2 cellular contexts compared by ENCODE assay signal in the genomic region with DNA sequence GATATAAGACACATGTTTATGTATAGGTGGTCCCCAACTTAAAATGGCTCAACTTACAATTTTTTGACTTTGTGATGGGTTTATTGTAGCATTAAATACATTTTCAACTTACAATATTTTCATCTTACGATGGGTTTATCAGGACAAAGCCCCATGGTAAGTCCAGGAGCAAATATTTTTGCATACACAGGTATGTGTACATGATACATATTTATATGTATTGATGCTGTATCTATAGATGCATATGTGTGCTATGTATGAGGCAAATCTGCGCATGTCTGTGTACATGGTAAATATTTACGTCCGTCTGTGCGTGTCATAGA.
TF ChIP-seq lines count a peak whose summit lies in the region.

No MANE protein-coding gene starts in this region.

TF ChIP-seq in SK-N-SH, 30 proteins besides CTCF, POLR2A, EP300 and RAD21 (continued from another document):
- no peak for TF ChIP-seq GABPA (IDR thresholded peaks at IDR 0.05; ENCODE audit: low read depth)
- TF ChIP-seq TEAD4 (IDR thresholded peaks at IDR 0.05; ENCODE audit: borderline replicate concordance, insufficient read depth), result no peak
- TF ChIP-seq POLR2AphosphoS5 (IDR thresholded peaks at IDR 0.05; ENCODE audit: low read depth, low read length), result no peak
- TF ChIP-seq ELF1 (IDR thresholded peaks at IDR 0.05), result no peak
- no peak for TF ChIP-seq MXI1 (IDR thresholded peaks at IDR 0.05; ENCODE audit: low read depth, low read length)
- TF ChIP-seq SMC3 (IDR thresholded peaks at IDR 0.05; ENCODE audit: low read depth, low read length), result no peak
- TF ChIP-seq TAF1 (IDR thresholded peaks at IDR 0.05; ENCODE audit: borderline replicate concordance, low read depth, low read length), result no peak
- no peak for TF ChIP-seq FOSL2 (IDR thresholded peaks at IDR 0.05; ENCODE audit: borderline replicate concordance, low read depth)
- TF ChIP-seq, protein P1, sequence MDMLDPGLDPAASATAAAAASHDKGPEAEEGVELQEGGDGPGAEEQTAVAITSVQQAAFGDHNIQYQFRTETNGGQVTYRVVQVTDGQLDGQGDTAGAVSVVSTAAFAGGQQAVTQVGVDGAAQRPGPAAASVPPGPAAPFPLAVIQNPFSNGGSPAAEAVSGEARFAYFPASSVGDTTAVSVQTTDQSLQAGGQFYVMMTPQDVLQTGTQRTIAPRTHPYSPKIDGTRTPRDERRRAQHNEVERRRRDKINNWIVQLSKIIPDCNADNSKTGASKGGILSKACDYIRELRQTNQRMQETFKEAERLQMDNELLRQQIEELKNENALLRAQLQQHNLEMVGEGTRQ (IDR thresholded peaks at IDR 0.05; ENCODE audit: borderline replicate concordance, low read depth, low read length), result no peak
- TF ChIP-seq RXRA (IDR thresholded peaks at IDR 0.05; ENCODE audit: borderline replicate concordance, low read depth), result no peak
- TF ChIP-seq JUND (IDR thresholded peaks at IDR 0.05), result no peak
- TF ChIP-seq EZH2phosphoT487 (IDR thresholded peaks at IDR 0.05; ENCODE audit: borderline replicate concordance, low read depth), result no peak
- TF ChIP-seq RCOR1 (IDR thresholded peaks at IDR 0.05; ENCODE audit: low read length), result no peak
- TF ChIP-seq FOXJ3 (CRISPR knock-in tag; IDR thresholded peaks at IDR 0.05), result no peak
- no peak for TF ChIP-seq NRF1 (IDR thresholded peaks at IDR 0.05; ENCODE audit: low read depth, low read length)
- no peak for TF ChIP-seq GATA2 (CRISPR knock-in tag; IDR thresholded peaks at IDR 0.05)
- TF ChIP-seq RFX5 (IDR thresholded peaks at IDR 0.05; ENCODE audit: low read length), result no peak

TF ChIP-seq in SK-N-SH treated with all-trans-retinoic acid at 6 μM for 48 hours, 23 proteins besides CTCF, POLR2A, EP300 and RAD21 (continued from another document):
- TF ChIP-seq, protein P2, sequence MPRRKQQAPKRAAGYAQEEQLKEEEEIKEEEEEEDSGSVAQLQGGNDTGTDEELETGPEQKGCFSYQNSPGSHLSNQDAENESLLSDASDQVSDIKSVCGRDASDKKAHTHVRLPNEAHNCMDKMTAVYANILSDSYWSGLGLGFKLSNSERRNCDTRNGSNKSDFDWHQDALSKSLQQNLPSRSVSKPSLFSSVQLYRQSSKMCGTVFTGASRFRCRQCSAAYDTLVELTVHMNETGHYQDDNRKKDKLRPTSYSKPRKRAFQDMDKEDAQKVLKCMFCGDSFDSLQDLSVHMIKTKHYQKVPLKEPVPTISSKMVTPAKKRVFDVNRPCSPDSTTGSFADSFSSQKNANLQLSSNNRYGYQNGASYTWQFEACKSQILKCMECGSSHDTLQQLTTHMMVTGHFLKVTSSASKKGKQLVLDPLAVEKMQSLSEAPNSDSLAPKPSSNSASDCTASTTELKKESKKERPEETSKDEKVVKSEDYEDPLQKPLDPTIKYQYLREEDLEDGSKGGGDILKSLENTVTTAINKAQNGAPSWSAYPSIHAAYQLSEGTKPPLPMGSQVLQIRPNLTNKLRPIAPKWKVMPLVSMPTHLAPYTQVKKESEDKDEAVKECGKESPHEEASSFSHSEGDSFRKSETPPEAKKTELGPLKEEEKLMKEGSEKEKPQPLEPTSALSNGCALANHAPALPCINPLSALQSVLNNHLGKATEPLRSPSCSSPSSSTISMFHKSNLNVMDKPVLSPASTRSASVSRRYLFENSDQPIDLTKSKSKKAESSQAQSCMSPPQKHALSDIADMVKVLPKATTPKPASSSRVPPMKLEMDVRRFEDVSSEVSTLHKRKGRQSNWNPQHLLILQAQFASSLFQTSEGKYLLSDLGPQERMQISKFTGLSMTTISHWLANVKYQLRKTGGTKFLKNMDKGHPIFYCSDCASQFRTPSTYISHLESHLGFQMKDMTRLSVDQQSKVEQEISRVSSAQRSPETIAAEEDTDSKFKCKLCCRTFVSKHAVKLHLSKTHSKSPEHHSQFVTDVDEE (CRISPR knock-in tag; IDR thresholded peaks at IDR 0.05), result no peak
- TF ChIP-seq, protein P3, sequence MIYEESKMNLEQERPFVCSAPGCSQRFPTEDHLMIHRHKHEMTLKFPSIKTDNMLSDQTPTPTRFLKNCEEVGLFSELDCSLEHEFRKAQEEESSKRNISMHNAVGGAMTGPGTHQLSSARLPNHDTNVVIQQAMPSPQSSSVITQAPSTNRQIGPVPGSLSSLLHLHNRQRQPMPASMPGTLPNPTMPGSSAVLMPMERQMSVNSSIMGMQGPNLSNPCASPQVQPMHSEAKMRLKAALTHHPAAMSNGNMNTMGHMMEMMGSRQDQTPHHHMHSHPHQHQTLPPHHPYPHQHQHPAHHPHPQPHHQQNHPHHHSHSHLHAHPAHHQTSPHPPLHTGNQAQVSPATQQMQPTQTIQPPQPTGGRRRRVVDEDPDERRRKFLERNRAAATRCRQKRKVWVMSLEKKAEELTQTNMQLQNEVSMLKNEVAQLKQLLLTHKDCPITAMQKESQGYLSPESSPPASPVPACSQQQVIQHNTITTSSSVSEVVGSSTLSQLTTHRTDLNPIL (CRISPR knock-in tag; IDR thresholded peaks at IDR 0.05; ENCODE audit: low read depth), result no peak
- TF ChIP-seq ZC3H10 (CRISPR knock-in tag; IDR thresholded peaks at IDR 0.05) (no peak), OSR1 (CRISPR knock-in tag; IDR thresholded peaks at IDR 0.05) (no peak)
TF ChIP-seq in SK-N-SH treated with all-trans-retinoic acid at 6 μM for 48 hours: peak in this region for 0.
